In genomic region chr18:31835528-31836138, GRCh38 we compare ENCODE assay signal across 1 cellular context.
TF ChIP-seq lines count a peak whose summit lies in the region.

No MANE protein-coding gene starts in this region.

TF ChIP-seq in IMR-90, 13 proteins besides CTCF, POLR2A, EP300 and RAD21 (continued from another document):
- TF ChIP-seq CHD1 (IDR thresholded peaks at IDR 0.05; ENCODE audit: low read depth, low read length) (no peak), SMC3 (IDR thresholded peaks at IDR 0.05; ENCODE audit: low read depth, low read length) (no peak)
